ENCODE assay signal across 8 cellular contexts in the genomic region with DNA sequence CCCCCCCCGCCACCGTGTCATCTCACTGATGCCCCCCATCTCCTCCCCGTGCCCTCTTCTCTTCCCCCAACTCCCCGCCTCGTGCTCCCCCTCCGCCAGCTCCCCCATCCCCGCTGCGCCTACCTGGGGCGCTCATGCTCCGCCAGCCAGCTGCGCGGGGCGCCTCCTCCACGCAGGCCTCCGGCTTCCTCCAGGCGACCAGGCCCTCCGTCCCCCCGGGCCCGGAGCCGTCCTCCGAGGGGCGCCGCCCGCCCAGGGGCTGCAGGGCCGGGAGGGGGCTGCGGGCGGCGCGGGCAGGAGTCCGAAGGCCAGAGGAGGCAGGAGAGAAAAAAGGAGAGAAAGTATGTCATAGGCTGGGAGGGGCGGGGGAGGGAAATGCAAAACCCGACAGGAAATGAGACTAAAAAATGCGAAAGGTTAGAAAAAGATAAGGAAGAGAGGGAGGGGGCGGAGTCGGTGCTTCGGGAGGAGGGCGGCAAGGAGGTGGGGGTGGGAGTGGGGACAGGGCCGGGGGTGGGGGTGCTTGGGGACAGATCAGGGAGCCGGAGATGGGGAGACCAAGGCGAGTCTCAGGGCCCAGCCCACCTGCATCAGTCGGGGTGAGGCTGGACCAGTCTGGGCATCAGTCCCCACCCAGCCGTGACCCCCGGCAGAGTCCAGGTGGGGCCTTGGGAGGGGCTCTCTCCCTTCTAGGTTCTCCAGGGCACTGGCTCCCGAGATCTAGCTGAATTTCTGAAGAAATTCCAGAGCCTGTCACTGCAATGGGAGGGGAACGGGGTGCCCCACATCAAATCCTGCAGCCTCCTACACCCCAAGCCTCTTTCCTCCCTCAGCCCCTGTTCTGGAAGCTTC. TPM values are rescaled to one million over a fixed set of nuclear protein-coding genes. Genes with fewer than 3 reads are reported as not detected.
DNase-seq lines count a peak whose midpoint lies in the region; ATAC-seq lines count a peak whose summit lies in the region.

A gene (minus strand): TSS at position 324 of the 852 bp plus-strand sequence. CDS start 85,361 bp downstream, outside the sequence.

- peak; percentile 30 for DNase-seq in Caki2 (ENCODE audit: low read depth)
- DNase-seq in activated CD4-positive, alpha-beta T cell treated with anti-CD3 and anti-CD28 coated beads for 48 hours: peak; percentile 63
- peak; percentile 56 for DNase-seq in stimulated activated CD4-positive, alpha-beta T cell treated with anti-CD3 and anti-CD28 coated beads, Interleukin-4, amount 100 ng/mL, for 1 hour
- no peak for DNase-seq in Right ventricle myocardium inferior (ENCODE audit: missing footprints)
- no peak for DNase-seq in DMS53 (lab: John Stamatoyannopoulos, UW)
- no peak for DNase-seq in OCI-M2 (lab: John Stamatoyannopoulos, UW; ENCODE audit: unreplicated experiment)

- in situ Hi-C loops in Caki2 (cut with HindIII; ENCODE audit: low pct_unique_long_range_greater_than_20kb, low sequenced_read_pairs): no loop called here

- intact Hi-C loops in Right ventricle myocardium inferior (cut with DNase I): no loop called here

- ATAC-seq in HG02981 (IDR thresholded peaks at IDR 0.05; ENCODE audit: unreplicated experiment) (peak; percentile 23), esophagus mucosa (peak; percentile 34), Right ventricle myocardium inferior (no peak)

RNA-seq across cellular contexts. Expression of the gene that starts here (rescaled TPM):
- 9.7 and 10.3 TPM in 2 replicates for total RNA-seq in Caki2 (2014; rRNA removed; shearing (Covaris generic); ENCODE audit: low replicate concordance)
- total RNA-seq in esophagus mucosa: 0.80 TPM
- 0.41 TPM for total RNA-seq in Right ventricle myocardium inferior

Comparison
In these comparisons a context has a peak if more than half of its experiments do, and no peak if none do; other contexts are left out.
1. Peak in ATAC-seq in esophagus mucosa; RNA of the gene not detected or under 1 TPM.
2. DNase-seq: peak in Caki2 (single experiment), activated CD4-positive, alpha-beta T cell treated with anti-CD3 and anti-CD28 coated beads for 48 hours (single experiment) and stimulated activated CD4-positive, alpha-beta T cell treated with anti-CD3 and anti-CD28 coated beads, Interleukin-4, amount 100 ng/mL, for 1 hour (single experiment); none in Right ventricle myocardium inferior (single experiment), DMS53 (single experiment) and OCI-M2 (single experiment).